In genomic region chr17:44123356-44124117, GRCh38 we compare ENCODE assay signal across 8 cellular contexts. TPM values are rescaled to one million over a fixed set of nuclear protein-coding genes. Genes with fewer than 3 reads are reported as not detected.
DNase-seq lines count a peak whose midpoint lies in the region; ATAC-seq and TF ChIP-seq lines count a peak whose summit lies in the region.

TSS of gene HDAC5 (minus strand) at chr17:44123641. CDS start at chr17:44117515, 6,126 bp downstream.

- no peaks in the 10 kb centered on the region for H3K9me3 Mint-ChIP-seq in HFFc6
- H3K9me3 Mint-ChIP-seq in activated naive CD4-positive, alpha-beta T cell treated with anti-CD3 and anti-CD28 coated beads for 36 hours: no peaks in the 10 kb centered on the region

- peaks cover 24% of the 10 kb centered on the region for H3K4me1 Mint-ChIP-seq in HFFc6 (ENCODE audit: low read depth)
- H3K4me1 Mint-ChIP-seq in activated naive CD4-positive, alpha-beta T cell treated with anti-CD3 and anti-CD28 coated beads for 36 hours (ENCODE audit: low read depth): peaks cover 32% of the 10 kb centered on the region

- peak; percentile 75 to 87 for TF ChIP-seq POLR2A in gastroesophageal sphincter (IDR thresholded peaks at IDR 0.05)

- peak within 1 kb of the TSS; percentile 82 for H3K4me3 ChIP-seq in GM08714 (ENCODE audit: low read length)
- H3K4me3 ChIP-seq in gastroesophageal sphincter: peak within 1 kb of the TSS; percentile 72 to 100

- intact Hi-C loops in activated naive CD4-positive, alpha-beta T cell treated with anti-CD3 and anti-CD28 coated beads for 36 hours (cut with micrococcal nuclease): loop anchor here (1.0 to 5.0 kb wide), 6 partner anchors 15 to 229 kb away; partner anchors contain the start of genes G6PC3, HROB and TMUB2

- H3K27ac ChIP-seq in gastroesophageal sphincter: peak within 1 kb of the TSS; percentile 73 to 99 (median 97)
- H3K27ac ChIP-seq in substantia nigra (ENCODE audit: low read depth, low read length, poor library complexity, severe bottlenecking): peak within 1 kb of the TSS; percentile 95

- H3K4me3 Mint-ChIP-seq in HFFc6: peak within 1 kb of the TSS; percentile 95
- H3K4me3 Mint-ChIP-seq in activated naive CD4-positive, alpha-beta T cell treated with anti-CD3 and anti-CD28 coated beads for 36 hours: peak within 1 kb of the TSS; percentile 96

- no peaks in the 10 kb centered on the region for H3K36me3 ChIP-seq in gastroesophageal sphincter

- peak; percentile 76 for TF ChIP-seq CTCF in HFFc6 (IDR thresholded peaks at IDR 0.05)
- TF ChIP-seq CTCF in gastroesophageal sphincter (IDR thresholded peaks at IDR 0.05): peak in 3 of 4 experiments; percentile 54 to 82 (median 64)

- H3K36me3 Mint-ChIP-seq in HFFc6 (ENCODE audit: low read depth): no peaks in the 10 kb centered on the region
- H3K36me3 Mint-ChIP-seq in activated naive CD4-positive, alpha-beta T cell treated with anti-CD3 and anti-CD28 coated beads for 36 hours (ENCODE audit: low read depth): no peaks in the 10 kb centered on the region

- H3K27me3 ChIP-seq in gastroesophageal sphincter: no peaks in the 10 kb centered on the region

- CTCF ChIA-PET in activated naive CD4-positive, alpha-beta T cell treated with anti-CD3 and anti-CD28 coated beads for 36 hours (lab: Charles Lee): interaction anchor here (0.5 to 1.3 kb wide), 10 partner anchors 14 to 130 kb away, joined by 3 to 5 read pairs (median 4); partner anchors contain the start of gene TMEM101

- H3K27ac Mint-ChIP-seq in HFFc6: peak within 1 kb of the TSS; percentile 99
- peak within 1 kb of the TSS; percentile 97 for H3K27ac Mint-ChIP-seq in activated naive CD4-positive, alpha-beta T cell treated with anti-CD3 and anti-CD28 coated beads for 36 hours

- no peaks in the 10 kb centered on the region for H3K9me3 ChIP-seq in gastroesophageal sphincter

- 0% methylated on average over 1 of the region's 78 CpGs; no CpG with 5 or more reads in 1 of the 2 donors for WGBS in gastroesophageal sphincter (ENCODE audit: low coverage in 1 of 2), 2 donors

- no peak for TF ChIP-seq EP300 in gastroesophageal sphincter (IDR thresholded peaks at IDR 0.05)

- DNase-seq in HFFc6: peak; percentile 88
- DNase-seq in NAMALWA (ENCODE audit: low spot score): peak; percentile 95
- DNase-seq in SK-N-DZ (ENCODE audit: low spot score): peak; percentile 97
- DNase-seq in activated naive CD4-positive, alpha-beta T cell treated with anti-CD3 and anti-CD28 coated beads for 36 hours: peak; percentile 97
- DNase-seq in non-pigmented ciliary epithelial cell (ENCODE audit: low read depth): peak; percentile 67
- DNase-seq in substantia nigra (lab: John Stamatoyannopoulos, UW): peak; percentile 81 to 99 (median 96)

- peaks cover 0 to 51% (median 29%) of the 10 kb centered on the region in 3 donors for H3K4me1 ChIP-seq in gastroesophageal sphincter

- peak; percentile 95 for ATAC-seq in gastroesophageal sphincter

- H3K27me3 Mint-ChIP-seq in HFFc6 (ENCODE audit: insufficient read depth): no peaks in the 10 kb centered on the region; the same call in 1 of the 2 replicates
- no peaks in the 10 kb centered on the region for H3K27me3 Mint-ChIP-seq in activated naive CD4-positive, alpha-beta T cell treated with anti-CD3 and anti-CD28 coated beads for 36 hours (ENCODE audit: low read depth)

RNA-seq across cellular contexts. Expression of gene HDAC5, which starts in this region (rescaled TPM):
- 10 to 100 TPM; 63.4 to 87.4 (median 78.7) TPM for total RNA-seq in HFFc6 (2021; fragmentation: NEBNext Ultra II Directional; extraction: Animal tissue kit (Norgen Biotek cat#: 25700))
- polyA plus RNA-seq in SK-N-DZ (2014; cell fraction: cytosol; rRNA removed): 98.0 and 108 TPM in 2 replicates
- polyA plus RNA-seq in SK-N-DZ (2014; cell fraction: nucleus; rRNA removed): 85.1 and 97.0 TPM in 2 replicates
- total RNA-seq in activated naive CD4-positive, alpha-beta T cell treated with anti-CD3 and anti-CD28 coated beads for 36 hours: 10 to 100 TPM; 17.9 to 18.9 TPM
- total RNA-seq in gastroesophageal sphincter: 100 to 1,000 TPM in 2 of 4 donors, 10 to 100 TPM in 2; 78.1 to 152 (median 112) TPM

Comparison
In these comparisons a context has a peak if more than half of its experiments do, and no peak if none do; other contexts are left out.
1. Peak in every context shown above with its lines: DNase-seq, ATAC-seq, H3K4me3 ChIP-seq and H3K27ac ChIP-seq.